7 cellular contexts compared by ENCODE assay signal in the genomic region with DNA sequence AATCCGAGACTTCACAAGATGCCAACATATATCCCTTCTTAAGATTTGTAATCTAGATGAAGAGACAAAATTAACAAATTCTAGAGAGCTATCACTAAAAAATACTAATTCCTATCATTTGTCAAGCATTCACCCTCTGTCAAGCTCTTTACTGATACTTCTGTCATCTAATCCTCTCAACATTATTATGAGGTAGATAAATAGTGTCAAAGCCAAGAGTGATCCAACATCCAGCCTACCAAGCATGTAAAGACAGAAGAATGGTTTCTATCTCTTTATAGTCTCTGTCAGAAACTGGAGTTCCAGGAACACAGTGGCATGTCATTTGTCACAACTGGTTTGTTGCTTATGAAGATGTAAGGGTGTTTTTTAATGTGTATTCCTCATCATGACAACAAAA.
"Had no signal": no experiment of that assay in that cellular context is flagged by ENCODE, and none has a peak within 500 bp of the region (broad histone marks: within the 10 kb centered on the region; RNA-seq: fewer than 3 reads in every experiment).

No MANE protein-coding gene starts in this region.

- H3K4me1 ChIP-seq: HAP-1 had no signal

- H3K27ac ChIP-seq: GM23248, HL-60 had no signal

- H3K9me3 ChIP-seq: HAP-1 had no signal

- H3K36me3 ChIP-seq: HAP-1 had no signal

- H3K4me3 ChIP-seq: GM23248, HAP-1 had no signal

- DNase-seq: GM23248, GOT3, H7, HFFc6, KBM-7 had no signal
